Comparison of ENCODE assay signal across 9 cellular contexts in genomic region chr11:5691238-5691962, GRCh38. TPM values are rescaled to one million over a fixed set of nuclear protein-coding genes. Genes with fewer than 3 reads are reported as not detected.
DNase-seq lines count a peak whose midpoint lies in the region; ATAC-seq, FAIRE-seq and TF ChIP-seq lines count a peak whose summit lies in the region.
"Not testable (repeated sequence)": the region's sequence is repeated elsewhere in the genome, so short reads cannot be mapped to it uniquely, and the experiment has no call there.
"Had no signal": no experiment of that assay in that cellular context is flagged by ENCODE, and none has a peak within 500 bp of the region (broad histone marks: within the 10 kb centered on the region; RNA-seq: fewer than 3 reads in every experiment).

No MANE protein-coding gene starts in this region.

- not testable (repeated sequence) for H4K20me1 ChIP-seq in hepatocyte (ENCODE audit: insufficient read depth, poor library complexity, severe bottlenecking)

- H3K9me2 ChIP-seq in hepatocyte (replicated peaks; ENCODE audit: insufficient read depth) = not testable (repeated sequence)

- not testable (repeated sequence) for H3K9me3 ChIP-seq in duodenal mucosa (ENCODE audit: control insufficient read depth in 1 of 2, low read length in 2 of 2); hepatocyte (ENCODE audit: low read depth)

- peaks cover 16 to 22% of the 10 kb centered on the region in 2 donors for H3K4me1 ChIP-seq in duodenal mucosa (ENCODE audit: control insufficient read depth in 1 of 2, insufficient read depth in 2 of 2, low read length in 2 of 2)
- not testable (repeated sequence) for H3K4me1 ChIP-seq in hepatocyte (ENCODE audit: insufficient read depth)

- peak overlapping the region; percentile 68 for H3K4me2 ChIP-seq in hepatocyte

- FAIRE-seq in GM18507 (lab: Jason Lieb, UNC) = peak; percentile 26

- H3K27ac ChIP-seq in duodenal mucosa (ENCODE audit: low read depth, low read length) (peak overlapping the region; percentile 89), hepatocyte (peak overlapping the region; percentile 80)

- TF ChIP-seq CTCF in hepatocyte (IDR thresholded peaks at IDR 0.05; ENCODE audit: poor library complexity); natural killer cell (IDR thresholded peaks at IDR 0.05): not testable (repeated sequence)

- peak in 1 of 3 donors; percentile 21 for ATAC-seq in natural killer cell
- ATAC-seq in stimulated activated naive CD8-positive, alpha-beta T cell treated with anti-CD3 and anti-CD28 coated beads, Interleukin-15, amount 100 ng/mL, for 72 hours = not testable (repeated sequence)

- not testable (repeated sequence) for H3K27me3 ChIP-seq in duodenal mucosa (ENCODE audit: control insufficient read depth in 1 of 2, insufficient read depth in 2 of 2, low read length in 2 of 2); hepatocyte

- not testable (repeated sequence) for H2AFZ ChIP-seq in hepatocyte

- not testable (repeated sequence) for DNase-seq in GM18507 (ENCODE audit: extremely low spot score, insufficient read length, low read depth); hepatocyte (ENCODE audit: low spot score); natural killer cell; stimulated activated naive CD8-positive, alpha-beta T cell treated with anti-CD3 and anti-CD28 coated beads, Interleukin-15, amount 100 ng/mL, for 72 hours

- H3K36me3 ChIP-seq in duodenal mucosa (ENCODE audit: control insufficient read depth in 1 of 2, insufficient read depth in 2 of 2, low read length in 2 of 2); hepatocyte (replicated peaks; ENCODE audit: insufficient read depth, low read depth): not testable (repeated sequence)

- intact Hi-C loops in natural killer cell (cut with micrococcal nuclease) = not testable (repeated sequence)

- peak overlapping the region; percentile 88 for H3K27ac Mint-ChIP-seq in T-helper 1 cell treated with Interleukin-12 subunit alpha and Interleukin-12 subunit beta and Interleukin-4 antibody, amounts not matched to agents 30 μg/mL and 1 μg/mL, for 36 hours
- peak overlapping the region; percentile 96 for H3K27ac Mint-ChIP-seq in activated naive CD8-positive, alpha-beta T cell
- H3K27ac Mint-ChIP-seq in natural killer cell = peak overlapping the region; percentile 96 to 97
- H3K27ac Mint-ChIP-seq in stimulated activated naive CD8-positive, alpha-beta T cell treated with anti-CD3 and anti-CD28 coated beads, Interleukin-15, amount 100 ng/mL, for 72 hours = peak overlapping the region; percentile 98 to 99

- H3K4me1 Mint-ChIP-seq in T-helper 1 cell treated with Interleukin-12 subunit alpha and Interleukin-12 subunit beta and Interleukin-4 antibody, amounts not matched to agents 30 μg/mL and 1 μg/mL, for 36 hours (ENCODE audit: low read depth) = peaks cover 42% of the 10 kb centered on the region
- H3K4me1 Mint-ChIP-seq in activated naive CD8-positive, alpha-beta T cell (ENCODE audit: low read depth) = peaks cover 79% of the 10 kb centered on the region
- peaks cover 58 to 68% of the 10 kb centered on the region in 2 donors for H3K4me1 Mint-ChIP-seq in natural killer cell
- peaks cover 50% of the 10 kb centered on the region for H3K4me1 Mint-ChIP-seq in stimulated activated naive CD8-positive, alpha-beta T cell treated with anti-CD3 and anti-CD28 coated beads, Interleukin-15, amount 100 ng/mL, for 72 hours

- 80% methylated on average over 12 of the region's 12 CpGs for WGBS in hepatocyte (ENCODE audit: low lambda C conversion rate, missing lambda C conversion rate)

- not testable (repeated sequence) for H3K9me3 Mint-ChIP-seq in T-helper 1 cell treated with Interleukin-12 subunit alpha and Interleukin-12 subunit beta and Interleukin-4 antibody, amounts not matched to agents 30 μg/mL and 1 μg/mL, for 36 hours; activated naive CD8-positive, alpha-beta T cell (ENCODE audit: low read depth); natural killer cell; stimulated activated naive CD8-positive, alpha-beta T cell treated with anti-CD3 and anti-CD28 coated beads, Interleukin-15, amount 100 ng/mL, for 72 hours

- H3K36me3 Mint-ChIP-seq in T-helper 1 cell treated with Interleukin-12 subunit alpha and Interleukin-12 subunit beta and Interleukin-4 antibody, amounts not matched to agents 30 μg/mL and 1 μg/mL, for 36 hours (ENCODE audit: low read depth) = peaks cover 43% of the 10 kb centered on the region
- H3K36me3 Mint-ChIP-seq in activated naive CD8-positive, alpha-beta T cell; natural killer cell: not testable (repeated sequence)

- H3K4me3 ChIP-seq in duodenal mucosa (ENCODE audit: low read depth in 1 of 2, low read length in 2 of 2) = peak overlapping the region; percentile 75 to 87
- not testable (repeated sequence) for H3K4me3 ChIP-seq in hepatocyte

- H3K27me3 Mint-ChIP-seq in T-helper 1 cell treated with Interleukin-12 subunit alpha and Interleukin-12 subunit beta and Interleukin-4 antibody, amounts not matched to agents 30 μg/mL and 1 μg/mL, for 36 hours (ENCODE audit: low read depth); activated naive CD8-positive, alpha-beta T cell; natural killer cell (ENCODE audit: low read depth in 2 of 2); stimulated activated naive CD8-positive, alpha-beta T cell treated with anti-CD3 and anti-CD28 coated beads, Interleukin-15, amount 100 ng/mL, for 72 hours: not testable (repeated sequence)

- not testable (repeated sequence) for H3K79me2 ChIP-seq in hepatocyte

- H3K9ac ChIP-seq in duodenal mucosa (ENCODE audit: low read depth in 1 of 2, low read length in 2 of 2) = peak overlapping the region; percentile 53 to 90

- peak overlapping the region; percentile 92 for H3K4me3 Mint-ChIP-seq in T-helper 1 cell treated with Interleukin-12 subunit alpha and Interleukin-12 subunit beta and Interleukin-4 antibody, amounts not matched to agents 30 μg/mL and 1 μg/mL, for 36 hours
- peak overlapping the region; percentile 92 for H3K4me3 Mint-ChIP-seq in activated naive CD8-positive, alpha-beta T cell
- H3K4me3 Mint-ChIP-seq in natural killer cell = peak overlapping the region; percentile 97
- peak overlapping the region; percentile 93 to 97 for H3K4me3 Mint-ChIP-seq in stimulated activated naive CD8-positive, alpha-beta T cell treated with anti-CD3 and anti-CD28 coated beads, Interleukin-15, amount 100 ng/mL, for 72 hours

RNA-seq across cellular contexts. Expression of gene TRIM22, which starts 1.8 kb away (rescaled TPM):
- 15.4 TPM in 2 replicates for total RNA-seq in hepatocyte
- 9.3 and 10.4 TPM in 2 replicates for polyA plus RNA-seq in hepatocyte
- total RNA-seq in natural killer cell = 100 to 1,000 TPM; 304 to 339 (median 334) TPM

RNA-seq across cellular contexts. Expression of gene TRIM5, which starts 6.5 kb away (rescaled TPM):
- total RNA-seq in hepatocyte (30.1 and 37.0 TPM in 2 replicates), natural killer cell (10 to 100 TPM; 16.3 to 24.4 (median 20.2) TPM)
- polyA plus RNA-seq in hepatocyte = 14.2 and 19.6 TPM in 2 replicates

RNA-seq across cellular contexts. Expression of gene OR56B1, which starts 44.8 kb away (rescaled TPM):
- not detected in 2 replicates for total RNA-seq in hepatocyte
- not detected in 2 replicates for polyA plus RNA-seq in hepatocyte
- total RNA-seq in natural killer cell = under 1 TPM; 0.18 to 0.93 (median 0.42) TPM
- total RNA-seq: endodermal cell, PC-9 had no signal

Comparison
In these comparisons a context has a peak if more than half of its experiments do, and no peak if none do; other contexts are left out.
1. RNA of gene TRIM22, which starts 1.8 kb away (total RNA-seq): 304 to 339 TPM in natural killer cell; 15.4 TPM in hepatocyte; every median in the first group is over 10 times any median in the second.
2. Peak in every context shown above with its lines, with median percentiles within 50 percentile points of each other: H3K27ac Mint-ChIP-seq and H3K4me3 Mint-ChIP-seq.